24 cellular contexts compared by ENCODE assay signal in the genomic region with DNA sequence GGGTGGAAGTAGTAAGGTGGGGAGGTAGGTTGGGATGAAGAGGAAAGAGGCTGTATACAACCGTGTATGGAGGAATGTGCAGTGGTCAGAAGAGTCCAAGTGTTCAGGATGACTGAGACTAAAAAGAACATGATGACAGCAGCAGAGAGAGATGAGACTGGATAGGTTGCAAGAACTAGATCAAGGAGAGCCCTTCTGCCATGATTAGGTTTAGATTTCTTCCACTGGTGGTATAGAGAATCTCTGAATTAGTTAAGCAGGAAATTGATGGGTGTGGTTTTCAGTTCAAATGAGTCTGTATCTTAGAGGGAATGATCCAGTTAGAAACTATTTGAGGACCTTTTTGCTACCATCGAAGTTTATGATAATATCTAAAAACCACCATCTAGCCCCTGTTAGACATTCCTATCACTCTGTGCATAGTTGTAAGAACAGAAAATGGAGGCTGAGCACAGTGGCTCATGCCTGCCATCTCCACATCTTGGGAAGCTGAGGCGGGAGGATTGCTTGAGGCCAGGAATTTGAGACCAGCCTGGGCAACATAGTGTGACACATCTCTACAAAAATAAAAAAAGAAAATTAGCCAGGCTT.
A peak's percentile ranks its signal among the peaks of the same experiment; 100 is the strongest.
DNase-seq lines count a peak whose midpoint lies in the region; ATAC-seq and TF ChIP-seq lines count a peak whose summit lies in the region.
"Had no signal": no experiment of that assay in that cellular context is flagged by ENCODE, and none has a peak within 500 bp of the region (broad histone marks: within the 10 kb centered on the region; RNA-seq: fewer than 3 reads in every experiment).

No MANE protein-coding gene starts in this region.

- H3K9me3 Mint-ChIP-seq in chondrocyte (ENCODE audit: low read depth): peaks cover 3% of the 10 kb centered on the region
- H3K9me3 Mint-ChIP-seq: activated naive CD4-positive, alpha-beta T cell treated with anti-CD3 and anti-CD28 coated beads for 36 hours had no signal

- DNase-seq in IMR-90: peak; percentile 33
- DNase-seq in chondrocyte (ENCODE audit: low spot score): no peak
- no peak for DNase-seq in mucosa of descending colon
- no peak for DNase-seq in aorta
- no peak for DNase-seq in GDM1 (lab: John Stamatoyannopoulos, UW)
- no peak for DNase-seq in esophagus muscularis mucosa (ENCODE audit: extremely low spot score)
- DNase-seq: activated CD4-positive, CD25-positive, alpha-beta regulatory T cell treated with anti-CD3 and anti-CD28 coated beads, Interleukin-2, amount 50 U/mL, for 72 hours; activated CD8-positive, alpha-beta memory T cell treated with anti-CD3 and anti-CD28 coated beads for 24 hours; activated naive CD4-positive, alpha-beta T cell treated with anti-CD3 and anti-CD28 coated beads for 36 hours; activated T-cell treated with anti-CD3 and anti-CD28 coated beads, Interleukin-2, amount 50 U/mL, for 48 hours; amniotic stem cell; dorsolateral prefrontal cortex; foreskin keratinocyte; H7; NCI-H1694; NCI-H2171; NCI-H524 treated with DMSO at 0.1 percent for 48 hours; NK-92 treated with Interleukin-12 subunit alpha and Interleukin-12 subunit beta, amount 100 ng/mL, for 24 hours; right lobe of liver; SHP77 treated with DMSO at 0.1 percent for 48 hours; stimulated activated naive CD8-positive, alpha-beta T cell treated with anti-CD3 and anti-CD28 coated beads, Interleukin-15, Interleukin-2, amounts not matched to agents 100 U/mL and 50 U/mL, for 24 hours had no signal

- peak overlapping the region; percentile 18; the same call in 1 of the 2 replicates for H3K4me2 ChIP-seq in IMR-90 (ENCODE audit: low read depth, low read length)
- H3K4me2 ChIP-seq: BLaER1 had no signal

- no peak for TF ChIP-seq EP300 in esophagus muscularis mucosa (IDR thresholded peaks at IDR 0.05)

- H4K20me1 ChIP-seq in IMR-90 (ENCODE audit: insufficient read depth, low read length): no peaks in the 10 kb centered on the region
- H4K20me1 ChIP-seq: BLaER1 had no signal

- peak overlapping the region; percentile 94 for H3K27ac Mint-ChIP-seq in chondrocyte (ENCODE audit: unreplicated experiment)
- H3K27ac Mint-ChIP-seq: activated naive CD4-positive, alpha-beta T cell treated with anti-CD3 and anti-CD28 coated beads for 36 hours; mesothelial cell of epicardium had no signal

- POLR2A ChIA-PET in IMR-90 (lab: Charles Lee; ENCODE audit: unreplicated experiment): no interaction called here

- H3K9me3 ChIP-seq in IMR-90 (ENCODE audit: control insufficient read depth, insufficient read depth, low read length) (no peaks in the 10 kb centered on the region), mucosa of descending colon (no peaks in the 10 kb centered on the region), aorta (ENCODE audit: control insufficient read depth, low read length) (no peaks in the 10 kb centered on the region), esophagus muscularis mucosa (no peaks in the 10 kb centered on the region)
- H3K9me3 ChIP-seq: BLaER1, right lobe of liver had no signal

- H3K18ac ChIP-seq in IMR-90 (ENCODE audit: low read depth, low read length): peak overlapping the region; percentile 48; the same call in 1 of the 2 replicates

- peak overlapping the region; percentile 5 for H3K4me3 Mint-ChIP-seq in chondrocyte (ENCODE audit: unreplicated experiment)
- H3K4me3 Mint-ChIP-seq: activated naive CD4-positive, alpha-beta T cell treated with anti-CD3 and anti-CD28 coated beads for 36 hours; mesothelial cell of epicardium had no signal

- peak overlapping the region; percentile 84 for H4K5ac ChIP-seq in IMR-90 (ENCODE audit: low read depth, low read length)

- H3K4me3 ChIP-seq in IMR-90 (ENCODE audit: insufficient read depth, low read depth, low read length) (no peak overlapping the region), mucosa of descending colon (no peak overlapping the region), aorta (ENCODE audit: low read length in 2 of 2) (no peak overlapping the region), esophagus muscularis mucosa (no peak overlapping the region)
- H3K4me3 ChIP-seq: BLaER1, dorsolateral prefrontal cortex, right lobe of liver had no signal

- H3K56ac ChIP-seq in IMR-90 (ENCODE audit: extremely low read depth, insufficient read depth, low read length): no peak overlapping the region

- peaks cover 4% of the 10 kb centered on the region for H3K9me1 ChIP-seq in IMR-90 (ENCODE audit: insufficient read depth, low read length)

- H3K27me3 Mint-ChIP-seq in chondrocyte (ENCODE audit: low read depth): no peaks in the 10 kb centered on the region

- BruUV-seq in IMR-90 (replicated peaks; lab: Mats Ljungman, UMichigan): no TSS peak

- peak overlapping the region; percentile 65 for H2AK5ac ChIP-seq in IMR-90 (ENCODE audit: low read depth, low read length)

- H3K36me3 Mint-ChIP-seq in chondrocyte (ENCODE audit: low read depth): peaks cover 5% of the 10 kb centered on the region

- peak overlapping the region; percentile 28 for H2AFZ ChIP-seq in IMR-90 (replicated peaks; ENCODE audit: low read length, poor library complexity)

- no peak for TF ChIP-seq CTCF in IMR-90 (conservative IDR thresholded peaks at IDR 0.05; ENCODE audit: low read depth, low read length)
- TF ChIP-seq CTCF in chondrocyte (IDR thresholded peaks at IDR 0.05): no peak
- no peak for TF ChIP-seq CTCF in mucosa of descending colon (IDR thresholded peaks at IDR 0.05)
- no peak for TF ChIP-seq CTCF in esophagus muscularis mucosa (IDR thresholded peaks at IDR 0.05)

- H3K27me3 ChIP-seq in IMR-90 (ENCODE audit: control insufficient read depth, insufficient read depth, low read length) (no peaks in the 10 kb centered on the region), aorta (ENCODE audit: control insufficient read depth in 1 of 2, insufficient read depth in 2 of 2, low read length in 1 of 2) (no peaks in the 10 kb centered on the region), esophagus muscularis mucosa (no peaks in the 10 kb centered on the region)
- H3K27me3 ChIP-seq: BLaER1, dorsolateral prefrontal cortex, foreskin keratinocyte, right lobe of liver had no signal

- WGBS in IMR-90 (ENCODE audit: extremely low coverage in 2 of 2, insufficient read length in 1 of 2), 2 experiments: 92 to 100% methylated on average over 1 of the region's 3 CpGs
- WGBS in aorta, 2 donors: 60 to 70% methylated on average over 3 of the region's 3 CpGs
- WGBS in esophagus muscularis mucosa: 75% methylated on average over 3 of the region's 3 CpGs

- peak overlapping the region; percentile 81; the same call in 1 of the 2 replicates for H2BK20ac ChIP-seq in IMR-90 (ENCODE audit: low read depth, low read length)

- peak overlapping the region; percentile 88 for H2BK5ac ChIP-seq in IMR-90 (ENCODE audit: low read depth, low read length, poor library complexity, severe bottlenecking)

- H3K14ac ChIP-seq in IMR-90 (replicated peaks; ENCODE audit: low read depth, low read length): peak overlapping the region; percentile 96

- peaks cover 62% of the 10 kb centered on the region for H3K4me1 Mint-ChIP-seq in chondrocyte (ENCODE audit: low read depth)

- intact Hi-C loops in IMR-90 (cut with micrococcal nuclease) (loop anchor here (2.0 kb wide), 1 partner anchor 43 kb away; no protein-coding TSS in a partner anchor), mucosa of descending colon (cut with DNase I, micrococcal nuclease) (no loop called here), aorta (cut with DNase I) (no loop called here), esophagus muscularis mucosa (cut with DNase I) (no loop called here)

- H3K4ac ChIP-seq in IMR-90 (ENCODE audit: low read depth, low read length): peak overlapping the region; percentile 92

- CTCF ChIA-PET in IMR-90 (lab: Yijun Ruan, JAX): no interaction called here

- H3K27ac ChIP-seq in IMR-90 (ENCODE audit: insufficient read depth, low read length) (peak overlapping the region; percentile 21), aorta (ENCODE audit: low read depth in 1 of 2, low read length in 2 of 2) (peak overlapping the region; percentile 5 to 55), esophagus muscularis mucosa (replicated peaks in 1 of 4) (no peak overlapping the region)
- H3K27ac ChIP-seq: BLaER1, dorsolateral prefrontal cortex, foreskin keratinocyte, right lobe of liver had no signal

- H3K36me3 ChIP-seq in IMR-90 (ENCODE audit: control insufficient read depth, insufficient read depth, low read length) (peaks cover 3% of the 10 kb centered on the region), mucosa of descending colon (ENCODE audit: low read depth) (no peaks in the 10 kb centered on the region), aorta (ENCODE audit: control insufficient read depth in 1 of 2, insufficient read depth in 2 of 2, low read length in 1 of 2) (no peaks in the 10 kb centered on the region), esophagus muscularis mucosa (peaks cover 0 to 2% (median 0%) of the 10 kb centered on the region in 4 donors)
- H3K36me3 ChIP-seq: BLaER1, right lobe of liver had no signal

- no peak overlapping the region for H3K9ac ChIP-seq in IMR-90 (ENCODE audit: low read depth, low read length)
- H3K9ac ChIP-seq: BLaER1 had no signal

- peak overlapping the region; percentile 37 to 64; a peak in 3 of 4 replicates for H4K8ac ChIP-seq in IMR-90 (ENCODE audit: low read depth in 2 of 2, low read length in 2 of 2)

- no peak for TF ChIP-seq POLR2A in IMR-90 (IDR thresholded peaks at IDR 0.05; ENCODE audit: low read depth, low read length)
- no peak for TF ChIP-seq POLR2A in esophagus muscularis mucosa (IDR thresholded peaks at IDR 0.05; ENCODE audit: low read depth)

- ATAC-seq in IMR-90 (ENCODE audit: low read depth) (peak; percentile 42), mucosa of descending colon (peak; percentile 13), aorta (ENCODE audit: low FRiP score) (no peak), GM18519 (IDR thresholded peaks at IDR 0.05; ENCODE audit: low FRiP score, unreplicated experiment) (no peak)
- ATAC-seq: foreskin keratinocyte; stimulated activated naive CD8-positive, alpha-beta T cell treated with anti-CD3 and anti-CD28 coated beads, Interleukin-15, Interleukin-2, amounts not matched to agents 100 U/mL and 50 U/mL, for 24 hours had no signal

- peaks cover 28 to 46% of the 10 kb centered on the region in 2 experiments for H3K79me1 ChIP-seq in IMR-90 (ENCODE audit: low read depth in 1 of 2, low read length in 2 of 2)

- TF ChIP-seq RAD21 in IMR-90 (IDR thresholded peaks at IDR 0.05; ENCODE audit: low read length): no peak

- no peak overlapping the region for H2AK9ac ChIP-seq in IMR-90 (replicated peaks; ENCODE audit: low read depth, low read length, poor library complexity)

- peak overlapping the region; percentile 88 for H4K91ac ChIP-seq in IMR-90 (ENCODE audit: insufficient read depth, low read depth, low read length)

- peak overlapping the region; percentile 65; the same call in 2 of the 3 replicates for H2BK15ac ChIP-seq in IMR-90 (ENCODE audit: low read depth, low read length)

- H3K23ac ChIP-seq in IMR-90 (ENCODE audit: low read depth, low read length): peak overlapping the region; percentile 88

- H3K4me1 ChIP-seq in IMR-90 (ENCODE audit: control insufficient read depth, insufficient read depth, low read length) (peaks cover 18% of the 10 kb centered on the region), mucosa of descending colon (ENCODE audit: low read depth) (peaks cover 17% of the 10 kb centered on the region), aorta (ENCODE audit: control insufficient read depth in 1 of 2, insufficient read depth in 2 of 2, low read length in 2 of 2) (peaks cover 2 to 10% of the 10 kb centered on the region in 2 donors), esophagus muscularis mucosa (peaks cover 9 to 52% (median 46%) of the 10 kb centered on the region in 4 donors)
- H3K4me1 ChIP-seq: BLaER1, right lobe of liver had no signal

- dilution Hi-C loops in IMR-90 (cut with HindIII; ENCODE audit: low sequenced_read_pairs, unreplicated experiment): no loop called here

- in situ Hi-C loops in IMR-90 (cut with MboI; ENCODE audit: low sequenced_read_pairs): no loop called here

- peak overlapping the region; percentile 91 for H2BK120ac ChIP-seq in IMR-90 (ENCODE audit: low read depth, low read length)

Comparison
In these comparisons a context has a peak if more than half of its experiments do, and no peak if none do; other contexts are left out.
1. ATAC-seq: peak in IMR-90 (single experiment) and mucosa of descending colon (single experiment); none in aorta (single experiment) and GM18519 (single experiment).
2. H3K27ac ChIP-seq: peak in IMR-90 (single experiment) and aorta (2 of 2); none in esophagus muscularis mucosa (0 of 4).